20 cellular contexts compared by ENCODE assay signal in the genomic region with DNA sequence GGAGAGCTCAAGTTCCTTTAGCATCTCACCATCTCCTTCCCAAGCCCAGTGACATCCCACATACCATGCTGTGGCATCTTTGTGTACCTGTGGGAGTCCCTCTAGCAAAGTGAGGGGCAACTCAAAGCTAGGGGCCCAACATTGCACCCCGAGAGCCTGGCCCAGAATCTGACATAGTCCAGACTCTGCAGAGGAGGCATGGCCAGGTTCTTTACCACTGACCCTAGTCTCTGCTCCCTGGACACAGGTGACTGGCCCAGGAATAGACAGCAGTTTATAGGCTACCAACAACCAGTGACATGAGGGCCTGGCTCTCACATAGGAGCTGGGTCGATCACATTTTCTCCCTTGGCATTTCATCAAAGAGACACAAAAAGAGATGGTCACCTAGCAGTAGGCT.
DNase-seq lines count a peak whose midpoint lies in the region; ATAC-seq, FAIRE-seq and TF ChIP-seq lines count a peak whose summit lies in the region.
"Had no signal": no experiment of that assay in that cellular context is flagged by ENCODE, and none has a peak within 500 bp of the region (broad histone marks: within the 10 kb centered on the region; RNA-seq: fewer than 3 reads in every experiment).

No MANE protein-coding gene starts in this region.

- H3K9me3 ChIP-seq in A549 (no peaks in the 10 kb centered on the region), PC-3 (ENCODE audit: low read length) (no peaks in the 10 kb centered on the region), endodermal cell (ENCODE audit: control insufficient read depth, low read length) (no peaks in the 10 kb centered on the region)
- no peaks in the 10 kb centered on the region for H3K9me3 ChIP-seq in CD4-positive, alpha-beta T cell (ENCODE audit: control insufficient read depth, low read length)
- H3K9me3 ChIP-seq in CD4-positive, alpha-beta memory T cell (ENCODE audit: control insufficient read depth in 1 of 2, low read length in 2 of 2) = no peaks in the 10 kb centered on the region
- H3K9me3 ChIP-seq: BE2C had no signal

- H3K4me1 ChIP-seq in A549 (peaks cover 30% of the 10 kb centered on the region), PC-3 (ENCODE audit: insufficient read depth, low read length) (peaks cover 37% of the 10 kb centered on the region), endodermal cell (ENCODE audit: control insufficient read depth, insufficient read depth, low read length) (no peaks in the 10 kb centered on the region)
- H3K4me1 ChIP-seq in CD4-positive, alpha-beta memory T cell (ENCODE audit: insufficient read depth, low read length) = no peaks in the 10 kb centered on the region

- H3K27ac Mint-ChIP-seq in endodermal cell (no peak overlapping the region), mesothelial cell of epicardium (peak overlapping the region; percentile 89)
- no peak overlapping the region for H3K27ac Mint-ChIP-seq in CD4-positive, alpha-beta T cell
- H3K27ac Mint-ChIP-seq in CD4-positive, alpha-beta memory T cell = no peak overlapping the region
- H3K27ac Mint-ChIP-seq: CD4-positive, CD25-positive, alpha-beta regulatory T cell; HFFc6; IgD-negative memory B cell had no signal

- H2AFZ ChIP-seq in PC-3 (ENCODE audit: low read length) = peak overlapping the region; percentile 8; the same call in 1 of the 2 replicates

- CTCF ChIA-PET in A549 (lab: Yijun Ruan, JAX) (interaction anchor here (0.6 to 1.9 kb wide), 10 partner anchors 9 to 571 kb away, joined by 3 to 5 read pairs (median 4); no protein-coding TSS in a partner anchor), PC-3 (lab: Charles Lee) (interaction anchor here (1.6 kb wide), 1 partner anchor 33 kb away, joined by 4 read pairs; no protein-coding TSS in a partner anchor)
- CTCF ChIA-PET in CD4-positive, alpha-beta T cell (lab: Charles Lee) = no interaction called here
- CTCF ChIA-PET in CD4-positive, alpha-beta memory T cell (lab: Charles Lee; ENCODE audit: partially characterized antibody) = no interaction called here

- no peak for TF ChIP-seq POLR2A in A549 (IDR thresholded peaks at IDR 0.05; ENCODE audit: low read length)

- H3K4me3 ChIP-seq in A549 (no peak overlapping the region), PC-3 (ENCODE audit: low read length) (no peak overlapping the region), endodermal cell (ENCODE audit: low read length) (no peak overlapping the region)
- H3K4me3 ChIP-seq in CD4-positive, alpha-beta memory T cell (ENCODE audit: low read length in 2 of 2) = no peak overlapping the region

- H3K4me3 Mint-ChIP-seq in endodermal cell = no peak overlapping the region
- H3K4me3 Mint-ChIP-seq in mesothelial cell of epicardium = no peak overlapping the region
- no peak overlapping the region for H3K4me3 Mint-ChIP-seq in CD4-positive, alpha-beta T cell
- no peak overlapping the region for H3K4me3 Mint-ChIP-seq in CD4-positive, alpha-beta memory T cell
- H3K4me3 Mint-ChIP-seq: CD4-positive, CD25-positive, alpha-beta regulatory T cell; HFFc6; IgD-negative memory B cell had no signal

- H3K4me2 ChIP-seq in A549 (peak overlapping the region; percentile 60; the same call in 1 of the 3 replicates), PC-3 (ENCODE audit: low read length) (peak overlapping the region; percentile 58)

- H3K36me3 ChIP-seq in PC-3 (ENCODE audit: low read depth, low read length) (no peaks in the 10 kb centered on the region), endodermal cell (ENCODE audit: control insufficient read depth, insufficient read depth, low read length) (no peaks in the 10 kb centered on the region)
- no peaks in the 10 kb centered on the region for H3K36me3 ChIP-seq in CD4-positive, alpha-beta memory T cell (ENCODE audit: insufficient read depth, low read length)
- H3K36me3 ChIP-seq: BE2C had no signal

- peaks cover 5% of the 10 kb centered on the region for H3K27me3 Mint-ChIP-seq in endodermal cell (ENCODE audit: insufficient read depth)
- no peaks in the 10 kb centered on the region for H3K27me3 Mint-ChIP-seq in mesothelial cell of epicardium (ENCODE audit: low read depth)
- peaks cover 5% of the 10 kb centered on the region for H3K27me3 Mint-ChIP-seq in CD4-positive, alpha-beta T cell
- H3K27me3 Mint-ChIP-seq in CD4-positive, alpha-beta memory T cell = peaks cover 10 to 15% of the 10 kb centered on the region in 2 donors

- no peak for TF ChIP-seq CTCF in A549 (IDR thresholded peaks at IDR 0.05)
- TF ChIP-seq CTCF in PC-3 (conservative IDR thresholded peaks at IDR 0.05; ENCODE audit: low read depth, low read length) = no peak
- TF ChIP-seq CTCF in endodermal cell (conservative IDR thresholded peaks at IDR 0.05) = no peak
- no peak for TF ChIP-seq CTCF in mesothelial cell of epicardium (IDR thresholded peaks at IDR 0.05; ENCODE audit: unreplicated experiment)
- TF ChIP-seq CTCF in CD4-positive, alpha-beta T cell (IDR thresholded peaks at IDR 0.05) = no peak
- TF ChIP-seq CTCF in omental fat pad (IDR thresholded peaks at IDR 0.05) = no peak

- H3K36me3 Mint-ChIP-seq in endodermal cell (ENCODE audit: low read depth) = no peaks in the 10 kb centered on the region
- no peaks in the 10 kb centered on the region for H3K36me3 Mint-ChIP-seq in mesothelial cell of epicardium
- no peaks in the 10 kb centered on the region for H3K36me3 Mint-ChIP-seq in CD4-positive, alpha-beta T cell (ENCODE audit: low read depth)
- H3K36me3 Mint-ChIP-seq in CD4-positive, alpha-beta memory T cell = no peaks in the 10 kb centered on the region
- H3K36me3 Mint-ChIP-seq: CD4-positive, CD25-positive, alpha-beta regulatory T cell; IgD-negative memory B cell had no signal

- H3K27me3 ChIP-seq in PC-3 (ENCODE audit: low read length) (no peaks in the 10 kb centered on the region), endodermal cell (ENCODE audit: control insufficient read depth, insufficient read depth, low read length, poor library complexity, severe bottlenecking) (no peaks in the 10 kb centered on the region)
- H3K27me3 ChIP-seq in CD4-positive, alpha-beta T cell (ENCODE audit: control insufficient read depth, insufficient read depth, low read length) = no peaks in the 10 kb centered on the region
- H3K27me3 ChIP-seq in CD4-positive, alpha-beta memory T cell (ENCODE audit: insufficient read depth, low read length) = no peaks in the 10 kb centered on the region
- H3K27me3 ChIP-seq: BE2C had no signal

- WGBS in A549 (ENCODE audit: missing lambda C conversion rate) = 53% methylated on average over 2 of the region's 2 CpGs
- 86 to 93% methylated on average over 1 to 2 of the region's 2 CpGs for WGBS in endodermal cell (ENCODE audit: insufficient coverage in 1 of 2, insufficient read length in 1 of 2), 2 experiments

- no peaks in the 10 kb centered on the region for H3K9me3 Mint-ChIP-seq in endodermal cell
- H3K9me3 Mint-ChIP-seq in mesothelial cell of epicardium = no peaks in the 10 kb centered on the region
- H3K9me3 Mint-ChIP-seq in CD4-positive, alpha-beta T cell = no peaks in the 10 kb centered on the region
- no peaks in the 10 kb centered on the region for H3K9me3 Mint-ChIP-seq in CD4-positive, alpha-beta memory T cell
- H3K9me3 Mint-ChIP-seq: HFFc6, IgD-negative memory B cell had no signal

- no peak for DNase-seq in A549 (ENCODE audit: low read depth in 1 of 2, low spot score in 1 of 2)
- DNase-seq in PC-3 = no peak
- DNase-seq in endodermal cell = peak; percentile 20
- DNase-seq in mesothelial cell of epicardium (ENCODE audit: low spot score in 2 of 2, unreplicated experiment in 2 of 2) = no peak
- DNase-seq in NOMO-1 treated with dmso at 0.1 percent for 144 hours (lab: John Stamatoyannopoulos, UW; ENCODE audit: unreplicated experiment) = no peak
- DNase-seq in CD4-positive, alpha-beta T cell = no peak
- DNase-seq in omental fat pad (ENCODE audit: low spot score) = no peak
- DNase-seq in CD4-positive, alpha-beta memory T cell = no peak
- DNase-seq: ACHN; BE2C; C1 segment of cervical spinal cord; Calu3; CD4-positive, CD25-positive, alpha-beta regulatory T cell; DMS79 treated with DMSO at 0.1 percent for 48 hours; GF-D8; GOT3; H7; HFFc6 had no signal

- no peaks in the 10 kb centered on the region for H3K79me2 ChIP-seq in PC-3 (ENCODE audit: low read length)

- POLR2A ChIA-PET in A549 (lab: Yijun Ruan, JAX) (no interaction called here), PC-3 (lab: Charles Lee; ENCODE audit: unreplicated experiment) (no interaction called here)
- POLR2A ChIA-PET in CD4-positive, alpha-beta T cell (lab: Charles Lee) = no interaction called here
- POLR2A ChIA-PET in CD4-positive, alpha-beta memory T cell (lab: Charles Lee; ENCODE audit: partially characterized antibody) = no interaction called here

- no TSS peak for BruUV-seq in PC-3 (replicated peaks; lab: Mats Ljungman, UMichigan)

- TF ChIP-seq RAD21 in A549 (conservative IDR thresholded peaks at IDR 0.05 in 1 of 2, IDR thresholded peaks at IDR 0.05 in 1 of 2) = no peak

- H3F3A ChIP-seq in PC-3 (ENCODE audit: low read length, unreplicated experiment) = peaks cover 14% of the 10 kb centered on the region

- intact Hi-C loops in PC-3 (cut with micrococcal nuclease) = loop anchor here (10.0 kb wide), 1 partner anchor 350 kb away; no protein-coding TSS in a partner anchor
- intact Hi-C loops in CD4-positive, alpha-beta T cell (cut with DNase I, micrococcal nuclease) = no loop called here
- intact Hi-C loops in CD4-positive, alpha-beta memory T cell (cut with micrococcal nuclease) = no loop called here

- no peak for ATAC-seq in A549
- ATAC-seq in PC-3 = no peak
- ATAC-seq in CD4-positive, alpha-beta T cell (ENCODE audit: poor library complexity) = no peak
- no peak for ATAC-seq in omental fat pad (ENCODE audit: low FRiP score)

- H3K9ac ChIP-seq in PC-3 (ENCODE audit: low read length) (peak overlapping the region; percentile 58; the same call in 1 of the 2 replicates), endodermal cell (ENCODE audit: extremely low read depth, low read length, poor library complexity, severe bottlenecking) (no peak overlapping the region)

- H3K4me1 Mint-ChIP-seq in endodermal cell (peaks cover 17% of the 10 kb centered on the region), mesothelial cell of epicardium (peaks cover 86% of the 10 kb centered on the region)
- no peaks in the 10 kb centered on the region for H3K4me1 Mint-ChIP-seq in CD4-positive, alpha-beta T cell (ENCODE audit: low read depth)
- no peaks in the 10 kb centered on the region for H3K4me1 Mint-ChIP-seq in CD4-positive, alpha-beta memory T cell
- H3K4me1 Mint-ChIP-seq: CD4-positive, CD25-positive, alpha-beta regulatory T cell; IgD-negative memory B cell had no signal

- H4K20me1 ChIP-seq in PC-3 (ENCODE audit: low read length) = no peaks in the 10 kb centered on the region

- TF ChIP-seq EP300 in A549 (IDR thresholded peaks at IDR 0.05) = no peak

- no peaks in the 10 kb centered on the region for H3K9me2 ChIP-seq in PC-3 (replicated peaks; ENCODE audit: low read length)

- no peak for FAIRE-seq in A549 (lab: Jason Lieb, UNC)

- H3K27ac ChIP-seq in A549 (peak overlapping the region; percentile 42 to 78; a peak in 5 of 6 replicates), PC-3 (ENCODE audit: low read length) (peak overlapping the region; percentile 82), endodermal cell (ENCODE audit: low read depth, low read length) (no peak overlapping the region)
- H3K27ac ChIP-seq in CD4-positive, alpha-beta T cell (ENCODE audit: low read depth, low read length) = no peak overlapping the region
- no peak overlapping the region for H3K27ac ChIP-seq in CD4-positive, alpha-beta memory T cell (ENCODE audit: low read depth, low read length)
- H3K27ac ChIP-seq: HL-60 had no signal

TF ChIP-seq in A549, 52 proteins besides CTCF, POLR2A, EP300 and RAD21 (continues in another document):
- TF ChIP-seq HOXA7 (CRISPR knock-in tag; IDR thresholded peaks at IDR 0.05) (no peak), TP53 (CRISPR knock-in tag; IDR thresholded peaks at IDR 0.05) (no peak)

Comparison
In these comparisons a context has a peak if more than half of its experiments do, and no peak if none do; other contexts are left out.
1. H3K27ac ChIP-seq: peak in A549 (2 of 2) and PC-3 (single experiment); none in endodermal cell (single experiment), CD4-positive, alpha-beta T cell (single experiment) and CD4-positive, alpha-beta memory T cell (single experiment).
2. CTCF ChIA-PET loops: an anchor here in A549 (0.6 to 1.9 kb wide) and PC-3 (1.6 kb wide); none called in CD4-positive, alpha-beta T cell and CD4-positive, alpha-beta memory T cell.